ENCODE assay signal across 8 cellular contexts in the genomic region with DNA sequence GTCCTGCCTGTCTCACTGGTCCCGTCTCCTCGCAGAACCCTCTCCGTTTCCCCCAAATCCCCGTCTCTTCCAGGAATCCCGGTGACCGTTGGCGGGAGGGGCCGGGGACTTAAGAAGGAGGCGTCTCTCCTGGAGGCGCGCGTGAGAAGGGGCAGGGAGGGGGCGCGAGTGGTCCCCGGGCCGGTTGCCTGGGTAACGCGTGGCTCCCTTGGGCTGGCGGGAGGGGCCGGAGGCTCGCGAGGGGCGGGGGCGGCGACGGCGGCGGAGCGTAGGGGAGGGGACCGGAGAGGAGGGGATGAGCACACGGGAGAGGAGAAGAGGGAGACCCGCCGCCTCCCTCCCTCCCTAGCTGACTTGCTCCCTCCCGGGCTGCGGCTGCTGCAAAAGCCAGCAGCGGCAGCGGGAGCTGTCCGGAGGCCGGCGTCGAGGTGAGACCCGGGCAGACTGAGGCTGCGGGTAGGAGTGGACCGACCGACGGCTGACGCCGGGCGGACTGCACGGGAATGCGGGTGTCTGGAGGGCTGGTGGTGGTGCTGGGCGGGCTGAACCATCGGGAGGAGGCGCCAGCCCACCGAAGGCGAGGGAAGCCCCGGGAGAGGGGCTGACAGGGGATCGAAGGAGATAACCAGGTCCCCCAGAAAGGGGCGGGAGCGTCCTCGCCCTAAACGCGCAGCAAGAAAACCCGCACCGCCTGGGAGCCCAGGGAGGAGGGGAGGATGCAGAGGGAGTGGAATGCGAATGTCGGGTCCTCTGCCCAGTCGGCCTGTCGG. TPM values are rescaled to one million over a fixed set of nuclear protein-coding genes. Genes with fewer than 3 reads are reported as not detected.
DNase-seq lines count a peak whose midpoint lies in the region; ATAC-seq and TF ChIP-seq lines count a peak whose summit lies in the region.

A gene (plus strand): TSS at position 298 of the 770 bp plus-strand sequence. CDS start 862 bp downstream, outside the sequence.

- H3K4me3 ChIP-seq in Caco-2 (ENCODE audit: low read depth, low read length) (peak within 1 kb of the TSS; percentile 73), NB4 (ENCODE audit: low read depth, low read length) (peak within 1 kb of the TSS; percentile 34), ectodermal cell (ENCODE audit: insufficient read depth, low read depth, low read length) (peak within 1 kb of the TSS; percentile 90), mesendoderm (ENCODE audit: low read length) (peak within 1 kb of the TSS; percentile 71)

- peak within 1 kb of the TSS; percentile 88 for H3K9ac ChIP-seq in mesendoderm (ENCODE audit: low read length)

- H3K4me1 ChIP-seq in Caco-2 (peaks cover 27% of the 10 kb centered on the region), ectodermal cell (ENCODE audit: control insufficient read depth, insufficient read depth, low read length) (peaks cover 47% of the 10 kb centered on the region), mesendoderm (ENCODE audit: control insufficient read depth, low read depth, low read length) (peaks cover 24% of the 10 kb centered on the region)

- H3K27ac Mint-ChIP-seq in Caco-2 (ENCODE audit: unreplicated experiment), result peak within 1 kb of the TSS; percentile 93
- H3K27ac Mint-ChIP-seq in activated B cell treated with CpG ODN at 0.5 μM for 24 hours, result peak within 1 kb of the TSS; percentile 53

- H3K4me1 Mint-ChIP-seq in Caco-2 (ENCODE audit: low read depth, unreplicated experiment) (peaks cover 37% of the 10 kb centered on the region), activated B cell treated with CpG ODN at 0.5 μM for 24 hours (peaks cover 64% of the 10 kb centered on the region)

- H3K36me3 ChIP-seq in Caco-2 (ENCODE audit: control insufficient read depth, insufficient read depth, low read length) (peaks cover 7% of the 10 kb centered on the region; the same call in 1 of the 2 replicates), ectodermal cell (ENCODE audit: control insufficient read depth, insufficient read depth, low read length) (peaks cover 6% of the 10 kb centered on the region), mesendoderm (ENCODE audit: control insufficient read depth, insufficient read depth, low read length) (peaks cover 6% of the 10 kb centered on the region)

- DNase-seq in Caco-2 (peak; percentile 66), NB4 (ENCODE audit: low read depth) (peak; percentile 79), activated B cell treated with CpG ODN at 0.5 μM for 24 hours (peak; percentile 41), mesendoderm (peak; percentile 76), substantia nigra (lab: John Stamatoyannopoulos, UW) (peak in 42 of 49 donors; percentile 20 to 93 (median 60)), SKM-1 treated with dmso at 0.1 percent for 144 hours (lab: John Stamatoyannopoulos, UW; ENCODE audit: unreplicated experiment) (no peak), HCEC 1CT (no peak)

- no peak for ATAC-seq in activated B cell treated with CpG ODN at 0.5 μM for 24 hours (ENCODE audit: low read depth)

- no peaks in the 10 kb centered on the region for H3K27me3 ChIP-seq in Caco-2 (replicated peaks; ENCODE audit: control insufficient read depth, insufficient read depth, low read length)
- H3K27me3 ChIP-seq in ectodermal cell (ENCODE audit: control insufficient read depth, insufficient read depth, low read length, poor library complexity, severe bottlenecking), result no peaks in the 10 kb centered on the region
- no peaks in the 10 kb centered on the region for H3K27me3 ChIP-seq in mesendoderm (ENCODE audit: insufficient read depth, low read length, poor library complexity)

- H3K79me1 ChIP-seq in mesendoderm (ENCODE audit: low read length), result peaks cover 5% of the 10 kb centered on the region

- peak within 1 kb of the TSS; percentile 43 for H2BK5ac ChIP-seq in mesendoderm (ENCODE audit: low read length)

- POLR2A ChIA-PET in Caco-2 (lab: Charles Lee) (interaction anchor here (0.7 to 1.0 kb wide), 3 partner anchors 17 to 161 kb away, joined by 3 to 5 read pairs (median 3); a partner anchor contains a TSS), activated B cell treated with CpG ODN at 0.5 μM for 24 hours (lab: Charles Lee) (interaction anchor here (0.5 to 1.4 kb wide), 5 partner anchors 9 to 168 kb away, joined by 4 to 7 read pairs (median 5); a partner anchor contains a TSS)

- H4K5ac ChIP-seq in mesendoderm (ENCODE audit: low read length), result no peak within 1 kb of the TSS

- H3K27ac ChIP-seq in ectodermal cell (ENCODE audit: insufficient read depth, low read depth, low read length, poor library complexity, severe bottlenecking), result peak within 1 kb of the TSS; percentile 96
- peak within 1 kb of the TSS; percentile 76 for H3K27ac ChIP-seq in mesendoderm (ENCODE audit: low read depth, low read length)
- peak within 1 kb of the TSS; percentile 89 for H3K27ac ChIP-seq in substantia nigra (ENCODE audit: low read depth, low read length, poor library complexity, severe bottlenecking)

- no peak for TF ChIP-seq POLR2A in NB4 (IDR thresholded peaks at IDR 0.05; ENCODE audit: extremely low read depth, insufficient read length)

- WGBS in ectodermal cell, 2 experiments, result 0 to 1% methylated on average over 69 of the region's 69 CpGs
- no CpG with 5 or more reads among the region's 69 CpGs for WGBS in mesendoderm (ENCODE audit: extremely low coverage, insufficient coverage, low lambda C conversion rate)

- no peak for TF ChIP-seq CTCF in Caco-2 (IDR thresholded peaks at IDR 0.05; ENCODE audit: insufficient read depth in 1 of 2, low read depth in 1 of 2, low read length in 1 of 2, severe bottlenecking in 1 of 2, unreplicated experiment in 1 of 2)
- no peak for TF ChIP-seq CTCF in NB4 (IDR thresholded peaks at IDR 0.05; ENCODE audit: low read depth, low read length)
- TF ChIP-seq CTCF in activated B cell treated with CpG ODN at 0.5 μM for 24 hours (IDR thresholded peaks at IDR 0.05), result no peak

- H3K79me2 ChIP-seq in mesendoderm (ENCODE audit: control insufficient read depth, insufficient read depth, low read length), result peaks cover 31% of the 10 kb centered on the region

- no TSS peak for BruUV-seq in Caco-2 (replicated peaks; lab: Mats Ljungman, UMichigan)

- no peak within 1 kb of the TSS for H4K8ac ChIP-seq in mesendoderm (ENCODE audit: low read depth, low read length)

- no peak within 1 kb of the TSS for H2AK5ac ChIP-seq in mesendoderm (ENCODE audit: low read length)

- H3K27me3 Mint-ChIP-seq in Caco-2 (ENCODE audit: insufficient read depth, unreplicated experiment), result no peaks in the 10 kb centered on the region
- H3K27me3 Mint-ChIP-seq in activated B cell treated with CpG ODN at 0.5 μM for 24 hours, result no peaks in the 10 kb centered on the region

- H3K4ac ChIP-seq in mesendoderm (ENCODE audit: low read depth, low read length), result no peak within 1 kb of the TSS

- H3K56ac ChIP-seq in mesendoderm (ENCODE audit: low read length), result peak within 1 kb of the TSS; percentile 91

- H3K9me3 Mint-ChIP-seq in Caco-2 (ENCODE audit: unreplicated experiment) (no peaks in the 10 kb centered on the region), activated B cell treated with CpG ODN at 0.5 μM for 24 hours (no peaks in the 10 kb centered on the region)

- H3K18ac ChIP-seq in mesendoderm (ENCODE audit: low read length), result peak within 1 kb of the TSS; percentile 28

- no peak within 1 kb of the TSS for H2BK15ac ChIP-seq in mesendoderm (replicated peaks; ENCODE audit: low read depth)

- H3K4me2 ChIP-seq in mesendoderm (ENCODE audit: low read length), result peak within 1 kb of the TSS; percentile 89

- H2BK120ac ChIP-seq in mesendoderm (ENCODE audit: low read depth, low read length), result no peak within 1 kb of the TSS

- peak within 1 kb of the TSS; percentile 69 for H3K23ac ChIP-seq in mesendoderm (ENCODE audit: low read length)

- H3K36me3 Mint-ChIP-seq in Caco-2 (ENCODE audit: insufficient read depth, unreplicated experiment) (peaks cover 68% of the 10 kb centered on the region), activated B cell treated with CpG ODN at 0.5 μM for 24 hours (ENCODE audit: low read depth) (peaks cover 29% of the 10 kb centered on the region)

- H3K9me3 ChIP-seq in Caco-2 (no peaks in the 10 kb centered on the region), ectodermal cell (ENCODE audit: control insufficient read depth, low read length) (no peaks in the 10 kb centered on the region)

- intact Hi-C loops in Caco-2 (cut with micrococcal nuclease; ENCODE audit: unreplicated experiment), result loop anchor here (10.0 kb wide), 1 partner anchor 183 kb away; a partner anchor contains a TSS
- intact Hi-C loops in activated B cell treated with CpG ODN at 0.5 μM for 24 hours (cut with micrococcal nuclease), result loop anchor here (2.0 kb wide), 1 partner anchor 209 kb away; no protein-coding TSS in a partner anchor

- H3K4me3 Mint-ChIP-seq in Caco-2 (ENCODE audit: unreplicated experiment) (peak within 1 kb of the TSS; percentile 94), activated B cell treated with CpG ODN at 0.5 μM for 24 hours (peak within 1 kb of the TSS; percentile 80)

- CTCF ChIA-PET in Caco-2 (lab: Charles Lee) (interaction anchor here (0.7 to 1.6 kb wide), 2 partner anchors 17 to 36 kb away, joined by 3 to 5 read pairs; no protein-coding TSS in a partner anchor), activated B cell treated with CpG ODN at 0.5 μM for 24 hours (lab: Charles Lee) (no interaction called here)

RNA-seq across cellular contexts. Expression of the gene that starts here (rescaled TPM):
- 3.6 and 3.9 TPM in 2 replicates for total RNA-seq in Caco-2 (2022)
- 0.11 and 0.54 TPM in 2 replicates for total RNA-seq in activated B cell treated with CpG ODN at 0.5 μM for 24 hours
- 117 TPM for polyA plus RNA-seq in ectodermal cell (2013, experiment 1 of 4)
- polyA plus RNA-seq in ectodermal cell (2013, experiment 2 of 4), result 92.1 TPM
- 94.4 TPM for polyA plus RNA-seq in ectodermal cell (2013, experiment 3 of 4)
- 105 TPM for polyA plus RNA-seq in ectodermal cell (2013, experiment 4 of 4)
- polyA plus RNA-seq in mesendoderm (2013, experiment 1 of 2), result 2.4 TPM
- 2.5 TPM for polyA plus RNA-seq in mesendoderm (2013, experiment 2 of 2)

Comparison
In these comparisons a context has a peak if more than half of its experiments do, and no peak if none do; other contexts are left out.
1. Peak in DNase-seq in activated B cell treated with CpG ODN at 0.5 μM for 24 hours; RNA of the gene not detected or under 1 TPM.
2. DNase-seq: peak in Caco-2 (2 of 2), NB4 (single experiment), mesendoderm (single experiment) and substantia nigra (42 of 49); none in SKM-1 treated with dmso at 0.1 percent for 144 hours (single experiment) and HCEC 1CT (single experiment).
3. H3K4me3 ChIP-seq: peak in every context shown above with its lines; median percentile 90 in ectodermal cell; 73 in Caco-2; 71 in mesendoderm; 34 in NB4.
4. Peak in every context shown above with its lines, with median percentiles within 50 percentile points of each other: H3K27ac ChIP-seq.